Comparison of ENCODE assay signal across 14 cellular contexts in genomic region chr17:56894859-56895455, GRCh38. TPM values are rescaled to one million over a fixed set of nuclear protein-coding genes. Genes with fewer than 3 reads are reported as not detected.
DNase-seq lines count a peak whose midpoint lies in the region; ATAC-seq and TF ChIP-seq lines count a peak whose summit lies in the region.
"Had no signal": no experiment of that assay in that cellular context is flagged by ENCODE, and none has a peak within 500 bp of the region (broad histone marks: within the 10 kb centered on the region; RNA-seq: fewer than 3 reads in every experiment).

No MANE protein-coding gene starts in this region.

- no peak overlapping the region for H3K4me2 ChIP-seq in neuronal stem cell (ENCODE audit: insufficient read depth, low read length, poor library complexity, severe bottlenecking)

- H3K27me3 ChIP-seq in endodermal cell (ENCODE audit: control insufficient read depth, insufficient read depth, low read length, poor library complexity, severe bottlenecking) (no peaks in the 10 kb centered on the region), neuronal stem cell (ENCODE audit: control insufficient read depth in 3 of 3, insufficient read depth in 3 of 3, low read depth in 1 of 3, low read length in 3 of 3) (no peaks in the 10 kb centered on the region)

- H3K14ac ChIP-seq in neuronal stem cell (ENCODE audit: low read length), result no peak overlapping the region

- H3K4me1 Mint-ChIP-seq in CD14-positive monocyte (peaks cover 11% of the 10 kb centered on the region), endodermal cell (no peaks in the 10 kb centered on the region)

- H3K79me1 ChIP-seq in neuronal stem cell (ENCODE audit: low read depth, low read length), result no peaks in the 10 kb centered on the region

- H2BK15ac ChIP-seq in neuronal stem cell (ENCODE audit: low read length), result no peak overlapping the region

- H3K18ac ChIP-seq in neuronal stem cell (ENCODE audit: low read length), result peak overlapping the region; percentile 22

- no peak overlapping the region for H2AFZ ChIP-seq in neuronal stem cell (ENCODE audit: low read length)

- peak overlapping the region in 5 of 7 donors; percentile 2 to 76 (median 25) for H3K27ac Mint-ChIP-seq in CD14-positive monocyte
- peak overlapping the region; percentile 45 for H3K27ac Mint-ChIP-seq in endodermal cell

- no peaks in the 10 kb centered on the region for H3K9me3 ChIP-seq in HEK293 (ENCODE audit: control insufficient read depth, insufficient read depth, low read depth, low read length)
- H3K9me3 ChIP-seq in endodermal cell (ENCODE audit: control insufficient read depth, low read length), result no peaks in the 10 kb centered on the region
- no peaks in the 10 kb centered on the region for H3K9me3 ChIP-seq in neuronal stem cell (replicated peaks in 1 of 2; ENCODE audit: control insufficient read depth in 2 of 2, insufficient read depth in 1 of 2, low read depth in 1 of 2, low read length in 2 of 2)

- H3K4me3 Mint-ChIP-seq in CD14-positive monocyte, result no peak overlapping the region
- H3K4me3 Mint-ChIP-seq in endodermal cell, result no peak overlapping the region

- POLR2A ChIA-PET in HEK293 (lab: Yijun Ruan, JAX), result interaction anchor here (2.6 kb wide), 1 partner anchor 19 kb away, joined by 10 read pairs; the partner anchor contains the start of gene TRIM25

- no peak overlapping the region for H3K9ac ChIP-seq in endodermal cell (ENCODE audit: extremely low read depth, low read length, poor library complexity, severe bottlenecking)
- H3K9ac ChIP-seq in neuronal stem cell (ENCODE audit: low read depth, low read length, poor library complexity), result no peak overlapping the region

- WGBS in endodermal cell (ENCODE audit: insufficient coverage in 1 of 2, insufficient read length in 1 of 2), 2 experiments, result 91 to 98% methylated on average over 10 to 20 of the region's 20 CpGs
- no CpG with 5 or more reads among the region's 20 CpGs for WGBS in neuronal stem cell (ENCODE audit: extremely low coverage in 2 of 2, insufficient read length in 2 of 2, insufficient replicate concordance in 1 of 2), 2 donors

- no peak overlapping the region for H2BK12ac ChIP-seq in neuronal stem cell (ENCODE audit: low read length)

- no peak overlapping the region for H3K23ac ChIP-seq in neuronal stem cell (ENCODE audit: low read depth, low read length, poor library complexity)

- peaks cover 42 to 94% of the 10 kb centered on the region in 2 experiments for H3K36me3 ChIP-seq in HEK293 (ENCODE audit: control insufficient read depth in 2 of 2, insufficient read depth in 1 of 2, low read length in 2 of 2)
- H3K36me3 ChIP-seq in endodermal cell (ENCODE audit: control insufficient read depth, insufficient read depth, low read length), result peaks cover 3% of the 10 kb centered on the region
- peaks cover 2 to 28% of the 10 kb centered on the region in 2 donors for H3K36me3 ChIP-seq in neuronal stem cell (replicated peaks in 1 of 2; ENCODE audit: control insufficient read depth in 2 of 2, insufficient read depth in 2 of 2, low read length in 2 of 2)

- peak overlapping the region; percentile 57 for H2AK5ac ChIP-seq in neuronal stem cell (ENCODE audit: low read depth, low read length)

- intact Hi-C loops in CD14-positive monocyte (cut with micrococcal nuclease), result loop anchor here in 1 of 2 donors (5.0 kb wide), 1 partner anchor 47 kb away; no protein-coding TSS in a partner anchor

- H3K36me3 Mint-ChIP-seq in CD14-positive monocyte (peaks cover 93 to 100% of the 10 kb centered on the region in 2 donors), endodermal cell (ENCODE audit: low read depth) (peaks cover 32% of the 10 kb centered on the region)

- H3K4me3 ChIP-seq in HEK293 (ENCODE audit: low read depth, low read length), result no peak overlapping the region
- no peak overlapping the region for H3K4me3 ChIP-seq in endodermal cell (ENCODE audit: low read length)
- no peak overlapping the region for H3K4me3 ChIP-seq in neuronal stem cell (ENCODE audit: low read length in 2 of 2)

- no peak overlapping the region for H2BK120ac ChIP-seq in neuronal stem cell (ENCODE audit: low read depth, low read length)

- no peak overlapping the region for H4K8ac ChIP-seq in neuronal stem cell (ENCODE audit: low read depth, low read length)

- CTCF ChIA-PET in HEK293 (lab: Yijun Ruan, JAX), result interaction anchor here (0.5 to 1.0 kb wide), 2 partner anchors 14 to 19 kb away, joined by 3 read pairs; no protein-coding TSS in a partner anchor

- H4K91ac ChIP-seq in neuronal stem cell (ENCODE audit: low read depth, low read length, poor library complexity), result no peak overlapping the region

- H3K27ac ChIP-seq in HEK293 (ENCODE audit: extremely low read depth, low read depth, low read length) (no peak overlapping the region), endodermal cell (ENCODE audit: low read depth, low read length) (no peak overlapping the region), neuronal stem cell (replicated peaks; ENCODE audit: low read length) (no peak overlapping the region)
- H3K27ac ChIP-seq: C4-2B had no signal

- DNase-seq in CD14-positive monocyte (ENCODE audit: low spot score) (no peak), endodermal cell (peak; percentile 32), neuronal stem cell (ENCODE audit: low spot score) (no peak), T-helper 2 cell (no peak)
- DNase-seq: DMS153, NCI-H1105, NCI-H1694, NCI-H2107, NCI-H2227 treated with DMSO at 0.1 percent for 48 hours, NCI-H524 had no signal

- H3K4ac ChIP-seq in neuronal stem cell (ENCODE audit: low read length), result no peak overlapping the region

- no peak for ATAC-seq in HG02610 (IDR thresholded peaks at IDR 0.05; ENCODE audit: unreplicated experiment)
- no peak for ATAC-seq in HG03175 (IDR thresholded peaks at IDR 0.05; ENCODE audit: unreplicated experiment)

- peaks cover 3 to 18% (median 8%) of the 10 kb centered on the region in 7 donors for H3K9me3 Mint-ChIP-seq in CD14-positive monocyte
- H3K9me3 Mint-ChIP-seq in endodermal cell, result no peaks in the 10 kb centered on the region

- H2BK5ac ChIP-seq in neuronal stem cell (ENCODE audit: low read length), result no peak overlapping the region

- H3K27me3 Mint-ChIP-seq in CD14-positive monocyte (ENCODE audit: low read depth in 3 of 3), result peaks cover 0 to 4% (median 1%) of the 10 kb centered on the region in 3 donors
- no peaks in the 10 kb centered on the region for H3K27me3 Mint-ChIP-seq in endodermal cell (ENCODE audit: insufficient read depth)

- TF ChIP-seq CTCF in CD14-positive monocyte (IDR thresholded peaks at IDR 0.05) (no peak), HEK293 (tag by site-specific recombination; IDR thresholded peaks at IDR 0.05) (no peak), endodermal cell (conservative IDR thresholded peaks at IDR 0.05) (no peak)

- H3K4me1 ChIP-seq in HEK293 (ENCODE audit: control insufficient read depth, insufficient read depth, low read length) (no peaks in the 10 kb centered on the region), endodermal cell (ENCODE audit: control insufficient read depth, insufficient read depth, low read length) (no peaks in the 10 kb centered on the region), neuronal stem cell (ENCODE audit: control insufficient read depth in 2 of 2, insufficient read depth in 1 of 2, low read depth in 1 of 2, low read length in 2 of 2) (peaks cover 7 to 11% of the 10 kb centered on the region in 2 donors)

TF ChIP-seq in HEK293, 187 proteins besides CTCF, POLR2A, EP300 and RAD21:
- TF ChIP-seq PRDM1 (tag by site-specific recombination; IDR thresholded peaks at IDR 0.05) (0 out of 2 replicates have a peak, but pooled peaks have one; percentile 9), ZNF626 (tag by site-specific recombination; IDR thresholded peaks at IDR 0.05) (no peak)

RNA-seq across cellular contexts. Expression of gene TRIM25, which starts 18.9 kb away (rescaled TPM):
- polyA plus RNA-seq in CD14-positive monocyte, result 10 to 100 TPM in 1 of 2 donors, 1 to 10 TPM in 1; 5.4 to 11.2 TPM
- total RNA-seq in endodermal cell, result 10 to 100 TPM; 18.8 to 21.3 TPM
- 8.9 TPM for polyA plus RNA-seq in endodermal cell (2013, experiment 1 of 2)
- 9.3 TPM for polyA plus RNA-seq in endodermal cell (2013, experiment 2 of 2)
- 9.0 TPM for polyA plus RNA-seq in neuronal stem cell (2013, experiment 1 of 2)
- polyA plus RNA-seq in neuronal stem cell (2013, experiment 2 of 2), result 8.7 TPM
